ENCODE assay signal across 8 cellular contexts in the genomic region with DNA sequence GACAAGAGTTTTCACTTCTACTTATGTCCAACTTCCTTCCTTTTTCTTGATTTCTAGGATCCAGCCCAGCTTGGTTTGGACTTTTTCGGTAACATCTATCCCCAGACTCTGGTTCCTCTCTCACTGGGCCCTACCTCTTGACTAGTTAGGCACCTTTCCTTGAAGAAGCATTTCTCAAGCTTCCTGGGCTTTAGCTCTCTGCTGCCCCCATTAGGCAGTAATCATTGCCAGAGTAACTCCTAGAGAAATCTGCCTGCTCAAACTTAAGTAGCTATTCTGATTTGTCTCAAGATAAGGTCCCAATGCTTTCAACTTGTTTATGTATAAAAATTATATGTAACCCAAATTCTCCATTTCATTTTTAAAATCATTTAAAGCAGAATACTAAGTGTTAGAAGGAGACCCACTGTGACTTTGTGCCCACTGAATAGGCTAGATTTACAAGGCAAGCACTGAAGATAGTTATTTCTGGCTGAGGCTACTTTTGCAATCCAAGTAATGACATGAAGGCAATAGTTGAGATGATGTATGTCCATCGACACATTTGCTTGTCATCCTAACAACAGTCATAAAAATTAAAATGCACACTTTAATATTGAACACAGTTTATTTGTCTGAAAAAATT.
A peak's percentile ranks its signal among the peaks of the same experiment; 100 is the strongest.
DNase-seq lines count a peak whose midpoint lies in the region; ATAC-seq, FAIRE-seq and TF ChIP-seq lines count a peak whose summit lies in the region.

No MANE protein-coding gene starts in this region.

- RAD21 ChIA-PET in GM12878 (lab: Charles Lee; ENCODE audit: unreplicated experiment) = interaction anchor here (1.0 to 1.4 kb wide), 2 partner anchors 13 to 91 kb away, joined by 4 to 6 read pairs; no protein-coding TSS in a partner anchor

- no peak overlapping the region for H3K9ac ChIP-seq in GM12878 (ENCODE audit: control insufficient read depth, insufficient read depth, low read length)

- DNase-seq in AG04449 (ENCODE audit: low read depth, low spot score) = no peak
- peak; percentile 16 for DNase-seq in GM10248 (ENCODE audit: extremely low spot score)
- peak; percentile 58 for DNase-seq in LNCaP clone FGC (ENCODE audit: low read depth)
- no peak for DNase-seq in GM12878 (ENCODE audit: low read depth, low spot score)
- DNase-seq in medulla oblongata (ENCODE audit: extremely low spot score) = peak; percentile 32
- DNase-seq in DMS79 (lab: John Stamatoyannopoulos, UW) = no peak
- no peak for DNase-seq in tibial artery
- DNase-seq in effector CD8-positive, alpha-beta T cell (lab: John Stamatoyannopoulos, UW) = no peak

- H3K36me3 ChIP-seq in GM12878 (ENCODE audit: control insufficient read depth in 2 of 2, insufficient read depth in 2 of 2, low read length in 1 of 2) = no peaks in the 10 kb centered on the region
- no peaks in the 10 kb centered on the region for H3K36me3 ChIP-seq in tibial artery

- TF ChIP-seq EP300 in GM12878 (IDR thresholded peaks at IDR 0.05; ENCODE audit: borderline replicate concordance in 1 of 2, control insufficient read depth in 1 of 2, low read depth in 2 of 2, low read length in 2 of 2) = no peak

- POLR2A ChIA-PET in AG04449 (lab: Yijun Ruan, JAX) = no interaction called here
- POLR2A ChIA-PET in GM10248 (lab: Yijun Ruan, JAX) = no interaction called here
- POLR2A ChIA-PET in GM12878 (lab: Charles Lee) = no interaction called here

- SMC1A ChIA-PET in GM12878 (lab: Charles Lee; ENCODE audit: uncharacterized antibody, unreplicated experiment) = interaction anchor here (1.0 to 1.6 kb wide), 4 partner anchors 13 to 91 kb away, joined by 3 to 9 read pairs (median 4); no protein-coding TSS in a partner anchor

- peak; percentile 71 for ATAC-seq in GM12878

- H4K20me1 ChIP-seq in GM12878 (ENCODE audit: control insufficient read depth, insufficient read depth) = no peaks in the 10 kb centered on the region

- CTCF ChIA-PET in AG04449 (lab: Yijun Ruan, JAX) = interaction anchor here (0.9 to 8.1 kb wide), 11 partner anchors 9 to 1527 kb away, joined by 3 to 169 read pairs (median 3); no protein-coding TSS in a partner anchor
- CTCF ChIA-PET in GM10248 (lab: Yijun Ruan, JAX) = interaction anchor here (0.8 to 10.6 kb wide), 12 partner anchors 9 to 149 kb away, joined by 3 to 98 read pairs (median 3); no protein-coding TSS in a partner anchor
- CTCF ChIA-PET in GM12878 (lab: Yijun Ruan, JAX) = interaction anchor here (0.6 to 9.7 kb wide), 22 partner anchors 9 to 350 kb away, joined by 3 to 173 read pairs (median 4); no protein-coding TSS in a partner anchor

- H3K79me2 ChIP-seq in GM12878 (ENCODE audit: control insufficient read depth, insufficient read depth, low read length) = no peaks in the 10 kb centered on the region

- no peak overlapping the region for H3K4me3 ChIP-seq in AG04449 (ENCODE audit: low read depth, low read length)
- no peak overlapping the region for H3K4me3 ChIP-seq in LNCaP clone FGC (ENCODE audit: low read depth, low read length)
- no peak overlapping the region for H3K4me3 ChIP-seq in GM12878
- H3K4me3 ChIP-seq in tibial artery = no peak overlapping the region

- H3K4me2 ChIP-seq in GM12878 (ENCODE audit: control insufficient read depth, insufficient read depth) = no peak overlapping the region

- intact Hi-C loops in GM12878 (cut with micrococcal nuclease; ENCODE audit: unreplicated experiment) = no loop called here
- intact Hi-C loops in tibial artery (cut with DNase I; ENCODE audit: low total_unique reads) = no loop called here

- in situ Hi-C loops in GM12878 (cut with MboI) = no loop called here

- TF ChIP-seq RAD21 in GM12878 (IDR thresholded peaks at IDR 0.05; ENCODE audit: insufficient read depth, low read depth, low read length) = peak; percentile 41; the same call in 1 of the 2 replicates

- H3K27ac ChIP-seq in GM12878 (ENCODE audit: control insufficient read depth, insufficient read depth) (no peak overlapping the region), tibial artery (no peak overlapping the region)

- H3K27me3 ChIP-seq in GM12878 (replicated peaks in 1 of 2; ENCODE audit: control insufficient read depth in 2 of 2, insufficient read depth in 2 of 2, low read length in 1 of 2) (no peaks in the 10 kb centered on the region), tibial artery (no peaks in the 10 kb centered on the region)

- TF ChIP-seq POLR2A in GM12878 (IDR thresholded peaks at IDR 0.05; ENCODE audit: low read depth, low read length) = no peak

- no peaks in the 10 kb centered on the region for H3K4me1 ChIP-seq in GM12878 (ENCODE audit: control insufficient read depth, insufficient read depth, low read length)
- H3K4me1 ChIP-seq in tibial artery = no peaks in the 10 kb centered on the region

- no TSS peak for BruUV-seq in GM12878 (replicated peaks; lab: Mats Ljungman, UMichigan)

- H3K9me3 ChIP-seq in GM12878 (replicated peaks; ENCODE audit: control insufficient read depth, insufficient read depth, low read length) (no peaks in the 10 kb centered on the region), tibial artery (no peaks in the 10 kb centered on the region)

- no peak for FAIRE-seq in GM12878 (lab: Jason Lieb, UNC)

- WGBS in GM12878 (ENCODE audit: insufficient coverage, insufficient replicate concordance, low lambda C conversion rate, missing lambda C conversion rate) = 0% methylated on average over 2 of the region's 2 CpGs

- H2AFZ ChIP-seq in GM12878 (ENCODE audit: control insufficient read depth, low read depth, low read length) = no peak overlapping the region

- TF ChIP-seq CTCF in AG04449 (IDR thresholded peaks at IDR 0.05; ENCODE audit: insufficient read depth, low read length, missing control alignments) = peak; percentile 63
- peak; percentile 42 for TF ChIP-seq CTCF in GM10248 (IDR thresholded peaks at IDR 0.05; ENCODE audit: control extremely low read depth, extremely low read depth, low read depth, missing control alignments)
- peak; percentile 84 for TF ChIP-seq CTCF in LNCaP clone FGC (IDR thresholded peaks at IDR 0.05; ENCODE audit: control insufficient read depth, extremely low read depth, insufficient read depth)
- TF ChIP-seq CTCF in GM12878 (IDR thresholded peaks at IDR 0.05 in 2 of 3, conservative IDR thresholded peaks at IDR 0.05 in 1 of 3; ENCODE audit: control insufficient read depth in 2 of 3, extremely low read depth in 1 of 3, insufficient read depth in 1 of 3, low read depth in 3 of 3, low read length in 3 of 3) = peak; percentile 41 to 65 (median 65)
- peak in 1 of 2 experiments; percentile 31 for TF ChIP-seq CTCF in tibial artery (IDR thresholded peaks at IDR 0.05)

TF ChIP-seq in GM12878, 131 proteins besides CTCF, POLR2A, EP300 and RAD21 (continues in another document):
- TF ChIP-seq TCF3 (IDR thresholded peaks at IDR 0.05; ENCODE audit: borderline replicate concordance, insufficient read depth, low read depth, low read length) = no peak
- TF ChIP-seq TARDBP (IDR thresholded peaks at IDR 0.05; ENCODE audit: borderline replicate concordance) = no peak
- no peak for TF ChIP-seq EGR1 (IDR thresholded peaks at IDR 0.05; ENCODE audit: borderline replicate concordance in 1 of 2, low read depth in 2 of 2, low read length in 2 of 2)
- no peak for TF ChIP-seq POLR2AphosphoS5 (IDR thresholded peaks at IDR 0.05; ENCODE audit: low read length)
- no peak for TF ChIP-seq ETV6 (conservative IDR thresholded peaks at IDR 0.05 in 1 of 2, IDR thresholded peaks at IDR 0.05 in 1 of 2; ENCODE audit: borderline replicate concordance in 1 of 2, low read depth in 1 of 2)
- TF ChIP-seq, protein P1, sequence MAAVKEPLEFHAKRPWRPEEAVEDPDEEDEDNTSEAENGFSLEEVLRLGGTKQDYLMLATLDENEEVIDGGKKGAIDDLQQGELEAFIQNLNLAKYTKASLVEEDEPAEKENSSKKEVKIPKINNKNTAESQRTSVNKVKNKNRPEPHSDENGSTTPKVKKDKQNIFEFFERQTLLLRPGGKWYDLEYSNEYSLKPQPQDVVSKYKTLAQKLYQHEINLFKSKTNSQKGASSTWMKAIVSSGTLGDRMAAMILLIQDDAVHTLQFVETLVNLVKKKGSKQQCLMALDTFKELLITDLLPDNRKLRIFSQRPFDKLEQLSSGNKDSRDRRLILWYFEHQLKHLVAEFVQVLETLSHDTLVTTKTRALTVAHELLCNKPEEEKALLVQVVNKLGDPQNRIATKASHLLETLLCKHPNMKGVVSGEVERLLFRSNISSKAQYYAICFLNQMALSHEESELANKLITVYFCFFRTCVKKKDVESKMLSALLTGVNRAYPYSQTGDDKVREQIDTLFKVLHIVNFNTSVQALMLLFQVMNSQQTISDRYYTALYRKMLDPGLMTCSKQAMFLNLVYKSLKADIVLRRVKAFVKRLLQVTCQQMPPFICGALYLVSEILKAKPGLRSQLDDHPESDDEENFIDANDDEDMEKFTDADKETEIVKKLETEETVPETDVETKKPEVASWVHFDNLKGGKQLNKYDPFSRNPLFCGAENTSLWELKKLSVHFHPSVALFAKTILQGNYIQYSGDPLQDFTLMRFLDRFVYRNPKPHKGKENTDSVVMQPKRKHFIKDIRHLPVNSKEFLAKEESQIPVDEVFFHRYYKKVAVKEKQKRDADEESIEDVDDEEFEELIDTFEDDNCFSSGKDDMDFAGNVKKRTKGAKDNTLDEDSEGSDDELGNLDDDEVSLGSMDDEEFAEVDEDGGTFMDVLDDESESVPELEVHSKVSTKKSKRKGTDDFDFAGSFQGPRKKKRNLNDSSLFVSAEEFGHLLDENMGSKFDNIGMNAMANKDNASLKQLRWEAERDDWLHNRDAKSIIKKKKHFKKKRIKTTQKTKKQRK (IDR thresholded peaks at IDR 0.05; ENCODE audit: low read depth, low read length) = no peak

Comparison
In these comparisons a context has a peak if more than half of its experiments do, and no peak if none do; other contexts are left out.
1. DNase-seq: peak in GM10248 (single experiment), LNCaP clone FGC (single experiment) and medulla oblongata (single experiment); none in AG04449 (single experiment), GM12878 (single experiment), DMS79 (single experiment), tibial artery (0 of 2) and effector CD8-positive, alpha-beta T cell (single experiment).